8 cellular contexts compared by ENCODE assay signal in the genomic region with DNA sequence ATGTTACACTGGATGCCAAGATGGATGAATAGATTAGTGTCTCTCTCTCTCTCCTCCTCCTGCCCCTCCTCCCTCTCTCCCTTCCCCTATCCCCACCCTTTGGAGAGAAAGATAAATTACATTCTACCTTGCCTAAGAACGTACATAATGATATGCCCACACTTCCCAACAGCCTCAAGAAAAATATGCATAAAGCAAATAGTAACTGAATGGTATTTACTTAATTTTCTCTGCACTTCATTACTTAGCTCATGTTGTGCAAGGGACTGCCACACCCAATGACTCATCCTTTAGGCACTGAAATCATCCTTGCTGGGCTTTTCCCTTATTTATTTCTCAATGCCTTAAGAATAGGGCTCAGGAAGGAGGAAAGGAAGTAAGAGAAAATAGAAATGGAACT.
DNase-seq lines count a peak whose midpoint lies in the region; ATAC-seq and TF ChIP-seq lines count a peak whose summit lies in the region.

No MANE protein-coding gene starts in this region.

- no peak for TF ChIP-seq CTCF in HL-60 (IDR thresholded peaks at IDR 0.05; ENCODE audit: insufficient read depth, low read length)
- TF ChIP-seq CTCF in left ventricle myocardium inferior (IDR thresholded peaks at IDR 0.05; ENCODE audit: borderline replicate concordance) = no peak
- TF ChIP-seq CTCF in testis (IDR thresholded peaks at IDR 0.05) = no peak

- H3K4me1 ChIP-seq in left ventricle myocardium inferior (peaks cover 27% of the 10 kb centered on the region), testis (peaks cover 15% of the 10 kb centered on the region)

- intact Hi-C loops in left ventricle myocardium inferior (cut with micrococcal nuclease) = no loop called here
- intact Hi-C loops in testis (cut with DNase I; ENCODE audit: low total_unique reads) = no loop called here

- H3K4me3 ChIP-seq in HL-60 (replicated peaks; ENCODE audit: insufficient read depth, low read length) (no peak overlapping the region), left ventricle myocardium inferior (no peak overlapping the region), testis (no peak overlapping the region)

- H3K9me3 ChIP-seq in left ventricle myocardium inferior (replicated peaks) (no peaks in the 10 kb centered on the region), testis (no peaks in the 10 kb centered on the region)

- 18 to 23% methylated on average over 1 of the region's 1 CpG for WGBS in testis, 2 donors

- DNase-seq in HL-60 (ENCODE audit: low read depth in 1 of 2, low spot score in 1 of 2) (peak; percentile 48 to 74), SW 1271 (lab: John Stamatoyannopoulos, UW) (peak; percentile 69 to 94), left ventricle myocardium inferior (no peak), testis (peak; percentile 68), mesenteric fat pad (ENCODE audit: low spot score) (no peak), NCI-H1930 (lab: John Stamatoyannopoulos, UW) (no peak)

- H3K27ac ChIP-seq in HL-60 (replicated peaks) (no peak overlapping the region), left ventricle myocardium inferior (replicated peaks) (peak overlapping the region; percentile 85), testis (peak overlapping the region; percentile 69 to 88)

- no peak for ATAC-seq in GM18505 (IDR thresholded peaks at IDR 0.05; ENCODE audit: unreplicated experiment)
- ATAC-seq in GM18909 (IDR thresholded peaks at IDR 0.05; ENCODE audit: poor library complexity, unreplicated experiment) = no peak

- TF ChIP-seq POLR2A in testis (IDR thresholded peaks at IDR 0.05) = no peak
- no peak for TF ChIP-seq POLR2A in GM18505 (IDR thresholded peaks at IDR 0.05; ENCODE audit: borderline replicate concordance, extremely low read depth, insufficient read depth, insufficient read length)

- H3K36me3 ChIP-seq in left ventricle myocardium inferior (no peaks in the 10 kb centered on the region), testis (ENCODE audit: low read depth, missing control alignments) (no peaks in the 10 kb centered on the region)

- H3K27me3 ChIP-seq in HL-60 (ENCODE audit: insufficient read depth, poor library complexity, severe bottlenecking) (no peaks in the 10 kb centered on the region), left ventricle myocardium inferior (ENCODE audit: low read depth) (no peaks in the 10 kb centered on the region), testis (no peaks in the 10 kb centered on the region)

Comparison
In these comparisons a context has a peak if more than half of its experiments do, and no peak if none do; other contexts are left out.
1. DNase-seq: peak in HL-60 (2 of 2), SW 1271 (2 of 2) and testis (single experiment); none in left ventricle myocardium inferior (single experiment), mesenteric fat pad (single experiment) and NCI-H1930 (0 of 2).